Comparison of ENCODE assay signal across 8 cellular contexts in genomic region chr2:213934560-213934959, GRCh38.
DNase-seq lines count a peak whose midpoint lies in the region; ATAC-seq and TF ChIP-seq lines count a peak whose summit lies in the region.

No MANE protein-coding gene starts in this region.

- H3K9me3 Mint-ChIP-seq in immature natural killer cell = no peaks in the 10 kb centered on the region

- peak; percentile 98 for ATAC-seq in GM18858 (IDR thresholded peaks at IDR 0.05; ENCODE audit: unreplicated experiment)
- peak; percentile 93 for ATAC-seq in HG02885 (IDR thresholded peaks at IDR 0.05; ENCODE audit: poor library complexity, unreplicated experiment)

- H3K27ac ChIP-seq in OCI-LY7 (ENCODE audit: low read depth, low read length, poor library complexity, severe bottlenecking) = no peak overlapping the region

- no peak overlapping the region for H3K4me2 ChIP-seq in OCI-LY7 (ENCODE audit: low read length)

- no peaks in the 10 kb centered on the region for H4K20me1 ChIP-seq in OCI-LY7 (ENCODE audit: insufficient read depth, low read length)

- H3K36me3 ChIP-seq in OCI-LY7 (ENCODE audit: insufficient read depth, low read length) = no peaks in the 10 kb centered on the region

- POLR2A ChIA-PET in OCI-LY7 (lab: Charles Lee) = interaction anchor here (0.7 kb wide), 1 partner anchor 1390 kb away, joined by 3 read pairs; no protein-coding TSS in a partner anchor

- H3K4me3 ChIP-seq in OCI-LY7 (ENCODE audit: low read depth, low read length, poor library complexity, severe bottlenecking) = no peak overlapping the region

- no peaks in the 10 kb centered on the region for H3K27me3 Mint-ChIP-seq in immature natural killer cell (ENCODE audit: low read depth in 3 of 3)

- H3K27ac Mint-ChIP-seq in immature natural killer cell = no peak overlapping the region

- no TSS peak for BruUV-seq in OCI-LY7 (replicated peaks; lab: Mats Ljungman, UMichigan)

- peak; percentile 12 to 16 for DNase-seq in AML-193 (lab: John Stamatoyannopoulos, UW)
- DNase-seq in OCI-LY7 (ENCODE audit: low spot score) = peak; percentile 54
- peak in 2 of 3 donors; percentile 2 to 4 for DNase-seq in immature natural killer cell
- no peak for DNase-seq in SK-N-DZ (ENCODE audit: low spot score)
- DNase-seq in OCI-M2 (lab: John Stamatoyannopoulos, UW; ENCODE audit: unreplicated experiment) = no peak
- no peak for DNase-seq in midbrain (lab: John Stamatoyannopoulos, UW)

- intact Hi-C loops in OCI-LY7 (cut with micrococcal nuclease; ENCODE audit: unreplicated experiment) = loop anchor here (1.0 to 5.0 kb wide), 2 partner anchors 683 to 1072 kb away; no protein-coding TSS in a partner anchor

- peak; percentile 80 for TF ChIP-seq CTCF in OCI-LY7 (conservative IDR thresholded peaks at IDR 0.05; ENCODE audit: low read length)

- H3K4me3 Mint-ChIP-seq in immature natural killer cell = no peak overlapping the region

- H3K9me3 ChIP-seq in OCI-LY7 (ENCODE audit: low read length) = no peaks in the 10 kb centered on the region

- no peak overlapping the region for H2AFZ ChIP-seq in OCI-LY7 (ENCODE audit: low read length)

- no peaks in the 10 kb centered on the region for H3K4me1 Mint-ChIP-seq in immature natural killer cell

- H3K36me3 Mint-ChIP-seq in immature natural killer cell = no peaks in the 10 kb centered on the region

- no peaks in the 10 kb centered on the region for H3K79me2 ChIP-seq in OCI-LY7 (ENCODE audit: insufficient read depth, low read depth, low read length)

- no peaks in the 10 kb centered on the region for H3K9me2 ChIP-seq in OCI-LY7 (ENCODE audit: insufficient read depth, low read length)

- no peaks in the 10 kb centered on the region for H3K4me1 ChIP-seq in OCI-LY7 (ENCODE audit: insufficient read depth, low read length, poor library complexity, severe bottlenecking)

- CTCF ChIA-PET in OCI-LY7 (lab: Charles Lee; ENCODE audit: unreplicated experiment) = no interaction called here

Comparison
In these comparisons a context has a peak if more than half of its experiments do, and no peak if none do; other contexts are left out.
1. DNase-seq: peak in AML-193 (2 of 2), OCI-LY7 (single experiment) and immature natural killer cell (2 of 3); none in SK-N-DZ (single experiment), OCI-M2 (single experiment) and midbrain (single experiment).